Comparison of ENCODE assay signal across 35 cellular contexts in the genomic region with DNA sequence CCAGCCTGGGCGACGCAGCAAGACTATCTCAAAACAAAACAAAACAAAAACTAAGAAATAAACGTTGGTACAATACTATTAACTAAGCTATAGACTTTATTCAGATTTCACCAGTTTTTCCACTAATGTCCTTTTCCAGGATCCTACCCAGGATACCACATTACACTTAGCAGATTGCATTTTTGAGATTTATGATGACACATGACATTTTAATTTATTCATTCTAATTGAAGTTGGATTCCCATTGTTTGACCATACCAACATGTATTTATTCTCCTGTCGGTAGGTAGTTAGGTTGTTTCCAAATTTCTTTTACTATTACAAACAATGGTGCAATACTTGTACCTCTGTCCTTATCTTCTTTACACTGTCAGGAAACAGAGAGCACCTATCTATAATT. TPM values are rescaled to one million over a fixed set of nuclear protein-coding genes. Genes with fewer than 3 reads are reported as not detected.
"Had no signal": no experiment of that assay in that cellular context is flagged by ENCODE, and none has a peak within 500 bp of the region (broad histone marks: within the 10 kb centered on the region; RNA-seq: fewer than 3 reads in every experiment).

No MANE protein-coding gene starts in this region.

- H3K9me3 Mint-ChIP-seq: dendritic cell treated with granulocyte-macrophage colony-stimulating factor and Interleukin-4, amounts not matched to agents 40 ng/mL and 50 ng/mL, for 4 days; effector memory CD8-positive, alpha-beta T cell; endodermal cell; mesothelial cell of epicardium; naive B cell; naive thymus-derived CD8-positive, alpha-beta T cell had no signal

- H3K27me3 ChIP-seq: colonic mucosa had no signal

- FAIRE-seq: endometrium, islet of Langerhans, keratinocyte had no signal

- H3K4me3 ChIP-seq: colonic mucosa, esophagus squamous epithelium, gastrocnemius medialis, heart right ventricle, left lung, lower lobe of right lung, mucosa of descending colon had no signal

- H3K4me3 Mint-ChIP-seq: dendritic cell treated with granulocyte-macrophage colony-stimulating factor and Interleukin-4, amounts not matched to agents 40 ng/mL and 50 ng/mL, for 4 days; effector memory CD8-positive, alpha-beta T cell; endodermal cell; mesothelial cell of epicardium; naive B cell; naive thymus-derived CD8-positive, alpha-beta T cell had no signal

- H3K9me3 ChIP-seq: colonic mucosa, esophagus squamous epithelium, gastrocnemius medialis, heart right ventricle, left lung, lower lobe of right lung, mucosa of descending colon had no signal

- H3K36me3 Mint-ChIP-seq: mesothelial cell of epicardium; naive B cell; naive thymus-derived CD8-positive, alpha-beta T cell had no signal

- H3K27ac Mint-ChIP-seq: dendritic cell treated with granulocyte-macrophage colony-stimulating factor and Interleukin-4, amounts not matched to agents 40 ng/mL and 50 ng/mL, for 4 days; effector memory CD8-positive, alpha-beta T cell; endodermal cell; mesothelial cell of epicardium; naive B cell; naive thymus-derived CD8-positive, alpha-beta T cell had no signal

- H3K27ac ChIP-seq: colonic mucosa, epithelial cell of prostate, esophagus squamous epithelium, gastrocnemius medialis, heart right ventricle, left lung, lower lobe of right lung had no signal

- H3K4me1 ChIP-seq: colonic mucosa, esophagus squamous epithelium, gastrocnemius medialis, heart right ventricle, left lung, lower lobe of right lung had no signal

- H3K36me3 ChIP-seq: colonic mucosa, esophagus squamous epithelium, gastrocnemius medialis, heart right ventricle, left lung, lower lobe of right lung had no signal

- H3K4me1 Mint-ChIP-seq: endodermal cell; mesothelial cell of epicardium; naive B cell; naive thymus-derived CD8-positive, alpha-beta T cell had no signal

- ATAC-seq: effector memory CD8-positive, alpha-beta T cell; esophagus mucosa; gastrocnemius medialis; heart right ventricle; left cardiac atrium; left lung; left ventricle myocardium superior; lower lobe of right lung; mucosa of descending colon; naive thymus-derived CD8-positive, alpha-beta T cell had no signal

- DNase-seq: colonic mucosa; cortex of kidney; effector CD8-positive, alpha-beta T cell; effector memory CD8-positive, alpha-beta T cell; endodermal cell; erythroblast; esophagus squamous epithelium; foreskin melanocyte; gastrocnemius medialis; glutamatergic neuron; head of caudate nucleus; heart right ventricle; hippocampal formation; left cardiac atrium; left lung; left ventricle myocardium superior; lower lobe of right lung; mesenchymal stem cell; mucosa of descending colon; naive B cell; naive thymus-derived CD8-positive, alpha-beta T cell had no signal

RNA-seq across cellular contexts. Expression of gene KLF17, which starts 6.8 kb away (rescaled TPM):
- total RNA-seq: colonic mucosa; dermis microvascular lymphatic vessel endothelial cell; endodermal cell; esophagus mucosa; gastrocnemius medialis; glomerular endothelial cell; kidney epithelial cell; left cardiac atrium; left ventricle myocardium superior; lower leg skin; lung microvascular endothelial cell; mesenteric fat pad; mesothelial cell of epicardium; myocyte; naive thymus-derived CD8-positive, alpha-beta T cell had no signal
- polyA plus RNA-seq: keratinocyte; naive thymus-derived CD8-positive, alpha-beta T cell had no signal

RNA-seq across cellular contexts. Expression of gene KLF18, which starts 29.6 kb away (rescaled TPM):
- total RNA-seq: colonic mucosa; dermis microvascular lymphatic vessel endothelial cell; endodermal cell; esophagus mucosa; esophagus squamous epithelium; gastrocnemius medialis; glomerular endothelial cell; heart right ventricle; kidney epithelial cell; left cardiac atrium; left lung; left ventricle myocardium superior; lower leg skin; lower lobe of right lung; lung microvascular endothelial cell; mesenteric fat pad; mesothelial cell of epicardium; mucosa of descending colon; myocyte; naive thymus-derived CD8-positive, alpha-beta T cell had no signal
- polyA plus RNA-seq: heart right ventricle; keratinocyte; naive thymus-derived CD8-positive, alpha-beta T cell had no signal
